ENCODE assay signal across 31 cellular contexts in genomic region chr20:9388826-9389187, GRCh38.
"Had no signal": no experiment of that assay in that cellular context is flagged by ENCODE, and none has a peak within 500 bp of the region (broad histone marks: within the 10 kb centered on the region; RNA-seq: fewer than 3 reads in every experiment).

No MANE protein-coding gene starts in this region.

- H3K27me3 ChIP-seq: cardiac muscle cell, Peyer's patch, SJSA1 had no signal

- DNase-seq: activated CD4-positive, alpha-beta T cell treated with anti-CD3 and anti-CD28 coated beads, Interleukin-2, amount 10 ng/mL, durations not matched to agents 24 days and 14 days; activated CD4-positive, alpha-beta T cell treated with anti-CD3 and anti-CD28 coated beads, Interleukin-2, amount 50 U/mL, for 4 hours; activated CD8-positive, alpha-beta T cell treated with anti-CD3 and anti-CD28 coated beads for 36 hours; activated effector memory CD4-positive, alpha-beta T cell treated with anti-CD3 and anti-CD28 coated beads, Interleukin-2, amount 50 U/mL, for 16 hours; activated naive CD4-positive, alpha-beta T cell; activated naive CD4-positive, alpha-beta T cell treated with anti-CD3 and anti-CD28 coated beads, Interleukin-2, amount 50 U/mL, for 16 hours; activated naive CD8-positive, alpha-beta T cell treated with anti-CD3 and anti-CD28 coated beads, Interleukin-2, amount 10 ng/mL, durations not matched to agents 7 days and 5 days; activated T-cell treated with anti-CD3 and anti-CD28 coated beads, Interleukin-2, amount 50 U/mL, for 1 hour; activated T-cell treated with anti-CD3 and anti-CD28 coated beads, Interleukin-2, amount 50 U/mL, for 72 hours; anterior cingulate cortex; Karpas-422; MV-4-11; NCI-H1092; NCI-H1417; NCI-H146; NCI-H187 treated with DMSO at 0.1 percent for 48 hours; NCI-H2081 treated with DMSO at 0.1 percent for 48 hours; NCI-H446 treated with DMSO at 0.1 percent for 48 hours; NCI-H524; NCI-H69; NK-92 treated with Interleukin-12 subunit alpha and Interleukin-12 subunit beta, amount 100 ng/mL, for 24 hours; PC-3; RPMI8226; SHP77 treated with DMSO at 0.1 percent for 48 hours; SK-N-SH had no signal

- H3K36me3 ChIP-seq: SJSA1 had no signal

- ATAC-seq: activated CD8-positive, alpha-beta T cell treated with anti-CD3 and anti-CD28 coated beads for 36 hours; activated T-cell treated with anti-CD3 and anti-CD28 coated beads, Interleukin-2, amount 50 U/mL, for 72 hours; activated T-helper 17 cell treated with anti-CD3 and anti-CD28 coated beads, Interleukin-2, amount 50 U/mL, for 72 hours; K562; PC-3 had no signal

- FAIRE-seq: K562, TTC549 had no signal

- H3K27ac ChIP-seq: cardiac muscle cell, SJSA1 had no signal

- H3K9ac ChIP-seq: SK-N-SH had no signal

- H3K4me2 ChIP-seq: SK-N-SH had no signal

- H3K4me3 ChIP-seq: cardiac muscle cell, K562, Peyer's patch, SJSA1 had no signal

- H3K4me1 ChIP-seq: SJSA1 had no signal
